ENCODE assay signal across 8 cellular contexts in the genomic region with DNA sequence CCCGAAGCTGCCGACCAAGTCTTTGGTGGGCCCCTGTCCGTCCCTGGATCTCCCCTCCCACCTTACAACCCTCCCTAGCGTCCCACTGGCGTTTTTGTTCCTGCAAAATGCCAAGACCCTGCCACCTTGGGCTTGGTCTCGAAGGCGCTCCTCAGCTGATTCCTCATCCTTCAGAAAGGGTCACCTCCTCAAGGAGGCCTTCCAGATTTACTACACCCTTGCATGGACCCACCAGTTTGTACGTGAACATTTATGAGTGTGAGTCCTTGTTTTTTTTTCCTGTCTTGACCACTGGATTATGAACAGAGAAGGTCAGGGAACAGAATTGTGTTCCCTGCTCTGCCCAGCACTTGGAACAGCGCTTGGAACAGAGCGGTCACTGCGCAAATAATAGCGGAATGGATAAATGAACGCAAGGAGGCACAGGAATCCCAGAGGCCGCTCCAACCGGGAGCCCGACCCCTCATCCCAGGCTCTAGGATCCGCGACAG. TPM values are rescaled to one million over a fixed set of nuclear protein-coding genes. Genes with fewer than 3 reads are reported as not detected.
DNase-seq lines count a peak whose midpoint lies in the region; ATAC-seq and TF ChIP-seq lines count a peak whose summit lies in the region.

No MANE protein-coding gene starts in this region.

- H3K36me3 Mint-ChIP-seq in dendritic cell treated with granulocyte-macrophage colony-stimulating factor and Interleukin-4, amounts not matched to agents 40 ng/mL and 50 ng/mL, for 4 days (ENCODE audit: low read depth), result peaks cover 44% of the 10 kb centered on the region
- peaks cover 12% of the 10 kb centered on the region for H3K36me3 Mint-ChIP-seq in neural crest cell (ENCODE audit: low read depth)

- H3K27me3 Mint-ChIP-seq in dendritic cell treated with granulocyte-macrophage colony-stimulating factor and Interleukin-4, amounts not matched to agents 40 ng/mL and 50 ng/mL, for 4 days, result peaks cover 64% of the 10 kb centered on the region
- H3K27me3 Mint-ChIP-seq in neural crest cell (ENCODE audit: low read depth), result peaks cover 68% of the 10 kb centered on the region

- H3K4me1 Mint-ChIP-seq in dendritic cell treated with granulocyte-macrophage colony-stimulating factor and Interleukin-4, amounts not matched to agents 40 ng/mL and 50 ng/mL, for 4 days (ENCODE audit: low read depth), result peaks cover 42% of the 10 kb centered on the region
- H3K4me1 Mint-ChIP-seq in neural crest cell, result peaks cover 30% of the 10 kb centered on the region

- no peaks in the 10 kb centered on the region for H3K9me3 Mint-ChIP-seq in dendritic cell treated with granulocyte-macrophage colony-stimulating factor and Interleukin-4, amounts not matched to agents 40 ng/mL and 50 ng/mL, for 4 days
- H3K9me3 Mint-ChIP-seq in neural crest cell, result no peaks in the 10 kb centered on the region

- peak overlapping the region; percentile 79 for H3K4me3 Mint-ChIP-seq in dendritic cell treated with granulocyte-macrophage colony-stimulating factor and Interleukin-4, amounts not matched to agents 40 ng/mL and 50 ng/mL, for 4 days
- H3K4me3 Mint-ChIP-seq in neural crest cell, result peak overlapping the region; percentile 85

- intact Hi-C loops in dendritic cell treated with granulocyte-macrophage colony-stimulating factor and Interleukin-4, amounts not matched to agents 40 ng/mL and 50 ng/mL, for 4 days (cut with micrococcal nuclease), result no loop called here

- H3K27me3 ChIP-seq in BE2C (peaks cover 13% of the 10 kb centered on the region; the same call in 1 of the 2 replicates), MG63 (peaks cover 21% of the 10 kb centered on the region)

- H3K27ac Mint-ChIP-seq in dendritic cell treated with granulocyte-macrophage colony-stimulating factor and Interleukin-4, amounts not matched to agents 40 ng/mL and 50 ng/mL, for 4 days, result peak overlapping the region; percentile 73
- no peak overlapping the region for H3K27ac Mint-ChIP-seq in neural crest cell (ENCODE audit: unreplicated experiment)

- H3K9me3 ChIP-seq in BE2C, result no peaks in the 10 kb centered on the region
- H3K9me3 ChIP-seq in MG63, result no peaks in the 10 kb centered on the region

- H3K36me3 ChIP-seq in BE2C (peaks cover 26% of the 10 kb centered on the region), MG63 (peaks cover 29% of the 10 kb centered on the region)

- DNase-seq in BE2C (no peak), MG63 (no peak), neural crest cell (ENCODE audit: low read depth, low spot score) (no peak), left lobe of liver (ENCODE audit: low spot score) (no peak)

- H3K4me3 ChIP-seq in BE2C (ENCODE audit: low read depth, low read length) (peak overlapping the region; percentile 66), MG63 (peak overlapping the region; percentile 67)

- peaks cover 3% of the 10 kb centered on the region; the same call in 1 of the 2 replicates for H3K4me1 ChIP-seq in BE2C

- TF ChIP-seq CTCF in BE2C (IDR thresholded peaks at IDR 0.05; ENCODE audit: low read depth, low read length), result no peak; the same call in 1 of the 2 replicates
- no peak for TF ChIP-seq CTCF in neural crest cell (conservative IDR thresholded peaks at IDR 0.05)

- ATAC-seq in GM21529 (IDR thresholded peaks at IDR 0.05; ENCODE audit: unreplicated experiment), result no peak
- no peak for ATAC-seq in GM18519 (IDR thresholded peaks at IDR 0.05; ENCODE audit: low FRiP score, unreplicated experiment)
- no peak for ATAC-seq in GM21447 (IDR thresholded peaks at IDR 0.05; ENCODE audit: unreplicated experiment)
- no peak for ATAC-seq in left lobe of liver

RNA-seq across cellular contexts. Expression of a gene that starts 0.9 kb away (rescaled TPM):
- polyA plus RNA-seq in BE2C (2012; ENCODE audit: insufficient read depth, insufficient read length, low read depth), result 149 TPM
- 39.9 and 64.5 TPM in 2 replicates for total RNA-seq in MG63 (2014; rRNA removed; shearing (Covaris generic); ENCODE audit: low replicate concordance)
- total RNA-seq in neural crest cell, result 42.5 and 43.3 TPM in 2 replicates
- total RNA-seq in left lobe of liver, result 20.3 TPM

RNA-seq across cellular contexts. Expression of a gene that starts 1.8 kb away (rescaled TPM):
- polyA plus RNA-seq in BE2C (2012; ENCODE audit: insufficient read depth, insufficient read length, low read depth), result 1.8 TPM
- not detected in 2 replicates for total RNA-seq in MG63 (2014; rRNA removed; shearing (Covaris generic); ENCODE audit: low replicate concordance)
- total RNA-seq in neural crest cell, result 0.63 and 0.75 TPM in 2 replicates
- 1.7 TPM for total RNA-seq in left lobe of liver

RNA-seq across cellular contexts. Expression of a gene that starts 6.7 kb away (rescaled TPM):
- 10.0 TPM for polyA plus RNA-seq in BE2C (2012; ENCODE audit: insufficient read depth, insufficient read length, low read depth)
- 0.07 TPM in 1 of 2 replicates, not detected in the other for total RNA-seq in MG63 (2014; rRNA removed; shearing (Covaris generic); ENCODE audit: low replicate concordance)
- 2.1 and 2.2 TPM in 2 replicates for total RNA-seq in neural crest cell
- 0.30 TPM for total RNA-seq in left lobe of liver

RNA-seq across cellular contexts. Expression of a gene that starts 11.2 kb away (rescaled TPM):
- 123 TPM for polyA plus RNA-seq in BE2C (2012; ENCODE audit: insufficient read depth, insufficient read length, low read depth)
- total RNA-seq in MG63 (2014; rRNA removed; shearing (Covaris generic); ENCODE audit: low replicate concordance), result 75.4 and 134 TPM in 2 replicates
- total RNA-seq in neural crest cell (39.5 and 39.6 TPM in 2 replicates), left lobe of liver (18.6 TPM)

RNA-seq across cellular contexts. Expression of a gene that starts 16.4 kb away (rescaled TPM):
- polyA plus RNA-seq in BE2C (2012; ENCODE audit: insufficient read depth, insufficient read length, low read depth), result not detected
- total RNA-seq in MG63 (2014; rRNA removed; shearing (Covaris generic); ENCODE audit: low replicate concordance), result not detected in 2 replicates
- not detected in 2 replicates for total RNA-seq in neural crest cell
- total RNA-seq in left lobe of liver, result not detected
